ENCODE assay signal across 10 cellular contexts in the genomic region with DNA sequence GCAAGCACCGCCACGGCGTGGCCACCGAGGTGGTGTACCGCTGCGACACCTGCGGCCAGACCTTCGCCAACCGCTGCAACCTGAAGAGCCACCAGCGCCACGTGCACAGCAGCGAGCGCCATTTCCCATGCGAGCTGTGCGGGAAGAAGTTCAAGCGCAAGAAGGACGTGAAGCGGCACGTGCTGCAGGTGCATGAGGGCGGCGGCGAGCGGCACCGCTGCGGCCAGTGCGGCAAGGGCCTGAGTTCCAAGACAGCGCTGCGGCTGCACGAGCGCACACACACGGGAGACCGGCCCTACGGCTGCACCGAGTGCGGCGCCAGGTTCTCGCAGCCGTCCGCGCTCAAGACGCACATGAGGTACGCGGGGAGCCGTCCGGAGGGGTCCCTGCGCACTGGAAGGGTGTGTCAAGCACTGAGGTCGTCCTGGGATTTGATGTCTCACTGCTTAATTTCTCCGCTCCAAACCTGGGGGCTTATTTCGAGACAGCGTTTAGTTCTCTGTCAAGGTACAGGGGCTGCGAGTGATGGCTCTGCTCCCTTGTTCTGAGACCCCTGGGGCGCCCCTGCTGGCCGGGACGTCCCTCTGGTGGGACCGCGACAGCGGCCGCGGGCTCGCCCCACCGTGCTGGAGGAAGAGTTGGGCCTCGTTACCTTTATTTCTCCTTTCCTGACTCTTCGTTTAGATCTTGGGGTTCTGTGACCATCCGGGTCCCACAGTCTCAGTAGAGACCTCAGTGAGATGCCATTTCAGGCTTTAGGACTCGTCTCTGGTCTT. TPM values are rescaled to one million over a fixed set of nuclear protein-coding genes. Genes with fewer than 3 reads are reported as not detected.
A peak's percentile ranks its signal among the peaks of the same experiment; 100 is the strongest.
DNase-seq lines count a peak whose midpoint lies in the region; ATAC-seq, FAIRE-seq and TF ChIP-seq lines count a peak whose summit lies in the region.
"Had no signal": no experiment of that assay in that cellular context is flagged by ENCODE, and none has a peak within 500 bp of the region (broad histone marks: within the 10 kb centered on the region; RNA-seq: fewer than 3 reads in every experiment).

No MANE protein-coding gene starts in this region.

- DNase-seq in left ventricle myocardium superior (peak; percentile 34), left cardiac atrium (no peak), activated B cell treated with CpG ODN at 0.5 μM for 24 hours (no peak), keratinocyte (ENCODE audit: low read depth, low spot score) (no peak), stomach (no peak), NCI-H1105 (lab: John Stamatoyannopoulos, UW) (no peak), NCI-H2029 (lab: John Stamatoyannopoulos, UW) (no peak)
- DNase-seq: HCEC 1CT, NCI-H82 had no signal

- WGBS in stomach, 5 donors = 95 to 96% (median 96%) methylated on average over 64 to 65 of the region's 65 CpGs

- H3K4me1 Mint-ChIP-seq in activated B cell treated with CpG ODN at 0.5 μM for 24 hours = peaks cover 56% of the 10 kb centered on the region

- no peak for TF ChIP-seq POLR2A in stomach (IDR thresholded peaks at IDR 0.05)

- H3K9me1 ChIP-seq in keratinocyte (ENCODE audit: control insufficient read depth, extremely low read depth, insufficient read depth, low read length) = no peaks in the 10 kb centered on the region

- H3K4me1 ChIP-seq in keratinocyte (ENCODE audit: control insufficient read depth, extremely low read depth, insufficient read depth, low read length) (peaks cover 33% of the 10 kb centered on the region), stomach (peaks cover 28 to 67% (median 47%) of the 10 kb centered on the region in 4 donors)

- H3K9me3 Mint-ChIP-seq in activated B cell treated with CpG ODN at 0.5 μM for 24 hours = no peaks in the 10 kb centered on the region

- ATAC-seq in left ventricle myocardium superior (no peak), left cardiac atrium (no peak), activated B cell treated with CpG ODN at 0.5 μM for 24 hours (ENCODE audit: low read depth) (no peak), HG03039 (IDR thresholded peaks at IDR 0.05; ENCODE audit: unreplicated experiment) (no peak)

- no peak overlapping the region for H3K4me3 Mint-ChIP-seq in activated B cell treated with CpG ODN at 0.5 μM for 24 hours

- dilution Hi-C loops in keratinocyte (cut with MboI; ENCODE audit: extremely low pct_ligation_motif_present, low sequenced_read_pairs) = no loop called here

- peak overlapping the region; percentile 43 for H3K27ac Mint-ChIP-seq in activated B cell treated with CpG ODN at 0.5 μM for 24 hours

- peaks cover 59% of the 10 kb centered on the region for H3K79me2 ChIP-seq in keratinocyte (ENCODE audit: control insufficient read depth, insufficient read depth, low read length)

- H4K20me1 ChIP-seq in keratinocyte (ENCODE audit: control insufficient read depth, extremely low read depth, insufficient read depth, low read length) = peaks cover 8% of the 10 kb centered on the region

- no peaks in the 10 kb centered on the region for H3K27me3 ChIP-seq in keratinocyte (ENCODE audit: control insufficient read depth, extremely low read depth, insufficient read depth, low read length)
- H3K27me3 ChIP-seq in stomach = no peaks in the 10 kb centered on the region

- H2AFZ ChIP-seq in keratinocyte (ENCODE audit: control insufficient read depth, low read length) = no peak overlapping the region

- H3K27ac ChIP-seq in keratinocyte (ENCODE audit: control insufficient read depth, insufficient read depth, low read length) (peak overlapping the region; percentile 10), stomach (peak overlapping the region in 3 of 5 donors; percentile 27 to 53 (median 28))

- TF ChIP-seq CTCF in activated B cell treated with CpG ODN at 0.5 μM for 24 hours (IDR thresholded peaks at IDR 0.05) (no peak), keratinocyte (optimal IDR thresholded peaks at IDR 0.05 in 1 of 3, IDR thresholded peaks at IDR 0.05 in 1 of 3, conservative IDR thresholded peaks at IDR 0.05 in 1 of 3; ENCODE audit: extremely low read depth in 1 of 3, insufficient read depth in 2 of 3, low read length in 3 of 3) (no peak), stomach (IDR thresholded peaks at IDR 0.05) (no peak)

- no peak for TF ChIP-seq EP300 in stomach (IDR thresholded peaks at IDR 0.05)

- intact Hi-C loops in left ventricle myocardium superior (cut with micrococcal nuclease) (loop anchor here (10.0 kb wide), 1 partner anchor 49 kb away; no protein-coding TSS in a partner anchor), left cardiac atrium (cut with DNase I) (loop anchor here in 1 of 2 donors (10.0 kb wide), 1 partner anchor 269 kb away; a partner anchor contains a TSS), activated B cell treated with CpG ODN at 0.5 μM for 24 hours (cut with micrococcal nuclease) (loop anchor here (1.0 kb wide), 1 partner anchor 56 kb away; a partner anchor contains a TSS), stomach (cut with DNase I; ENCODE audit: low total_unique reads) (no loop called here)

- H3K9ac ChIP-seq in keratinocyte (ENCODE audit: control insufficient read depth, extremely low read depth, insufficient read depth, low read length) = no peak overlapping the region

- CTCF ChIA-PET in activated B cell treated with CpG ODN at 0.5 μM for 24 hours (lab: Charles Lee) = no interaction called here

- H3K4me3 ChIP-seq in keratinocyte (ENCODE audit: control insufficient read depth in 2 of 3, extremely low read depth in 1 of 3, insufficient read depth in 2 of 3, low read depth in 1 of 3, low read length in 3 of 3) (no peak overlapping the region), stomach (no peak overlapping the region)

- H3K9me3 ChIP-seq in keratinocyte (ENCODE audit: control insufficient read depth, low read depth, low read length) = no peaks in the 10 kb centered on the region
- no peaks in the 10 kb centered on the region for H3K9me3 ChIP-seq in stomach

- no peaks in the 10 kb centered on the region for H3K27me3 Mint-ChIP-seq in activated B cell treated with CpG ODN at 0.5 μM for 24 hours

- H3K4me2 ChIP-seq in keratinocyte (ENCODE audit: control insufficient read depth, extremely low read depth, insufficient read depth, low read depth, low read length) = no peak overlapping the region

- H3K36me3 Mint-ChIP-seq in activated B cell treated with CpG ODN at 0.5 μM for 24 hours (ENCODE audit: low read depth) = peaks cover 55% of the 10 kb centered on the region

- POLR2A ChIA-PET in activated B cell treated with CpG ODN at 0.5 μM for 24 hours (lab: Charles Lee) = no interaction called here

- FAIRE-seq in keratinocyte (lab: Jason Lieb, UNC) = no peak

- H3K36me3 ChIP-seq in keratinocyte (ENCODE audit: control insufficient read depth in 2 of 2, extremely low read depth in 1 of 2, insufficient read depth in 2 of 2, low read length in 2 of 2) = peaks cover 13 to 43% of the 10 kb centered on the region in 2 experiments
- peaks cover 29 to 43% (median 41%) of the 10 kb centered on the region in 4 donors for H3K36me3 ChIP-seq in stomach

RNA-seq across cellular contexts. Expression of a gene that starts 3.6 kb away (rescaled TPM):
- total RNA-seq in left ventricle myocardium superior = 26.7 TPM
- total RNA-seq in left cardiac atrium = 10 to 100 TPM; 12.9 to 18.7 TPM
- total RNA-seq in activated B cell treated with CpG ODN at 0.5 μM for 24 hours = 13.3 and 13.5 TPM in 2 replicates
- 9.8 to 12.4 TPM (median 11.7 TPM) in 3 replicates for polyA plus RNA-seq in keratinocyte
- 8.0 TPM for polyA plus RNA-seq in keratinocyte (2011; ENCODE audit: low read depth)
- polyA plus RNA-seq in keratinocyte (2011; cell fraction: cytosol; rRNA removed) = 11.5 and 13.0 TPM in 2 replicates
- 19.2 and 21.6 TPM in 2 replicates for polyA plus RNA-seq in keratinocyte (2011; cell fraction: nucleus; rRNA removed)
- 8.0 and 9.3 TPM in 2 replicates for polyA plus RNA-seq in keratinocyte (2012; ENCODE audit: low replicate concordance)
- 12.6 to 42.5 TPM (median 27.9 TPM) in 3 replicates for polyA minus RNA-seq in keratinocyte
- 21.5 TPM for polyA minus RNA-seq in keratinocyte (2011; cell fraction: cytosol; rRNA and poly(A)+ RNA removed)
- polyA minus RNA-seq in keratinocyte (2011; cell fraction: nucleus; rRNA and poly(A)+ RNA removed) = 12.1 and 22.9 TPM in 2 replicates
- 10 to 100 TPM in 3 of 5 donors, 1 to 10 TPM in 2; 2.9 to 19.7 (median 10.3) TPM for total RNA-seq in stomach
- polyA plus RNA-seq in stomach = 1 to 10 TPM; 4.4 to 7.6 (median 6.0) TPM

RNA-seq across cellular contexts. Expression of a gene that starts 15.0 kb away (rescaled TPM):
- 6.0 TPM for total RNA-seq in left ventricle myocardium superior
- total RNA-seq in left cardiac atrium = 10 to 100 TPM in 1 of 2 donors, 1 to 10 TPM in 1; 9.3 to 14.1 TPM
- total RNA-seq in activated B cell treated with CpG ODN at 0.5 μM for 24 hours = 28.8 and 30.2 TPM in 2 replicates
- 22.1 to 30.6 TPM (median 25.8 TPM) in 3 replicates for polyA plus RNA-seq in keratinocyte
- 4.1 TPM for polyA plus RNA-seq in keratinocyte (2011; ENCODE audit: low read depth)
- 23.1 and 24.4 TPM in 2 replicates for polyA plus RNA-seq in keratinocyte (2011; cell fraction: cytosol; rRNA removed)
- polyA plus RNA-seq in keratinocyte (2011; cell fraction: nucleus; rRNA removed) = 10.9 and 11.7 TPM in 2 replicates
- polyA plus RNA-seq in keratinocyte (2012; ENCODE audit: low replicate concordance) = 23.3 and 23.5 TPM in 2 replicates
- polyA minus RNA-seq in keratinocyte = 12.6 to 13.8 TPM (median 13.7 TPM) in 3 replicates
- polyA minus RNA-seq in keratinocyte (2011; cell fraction: cytosol; rRNA and poly(A)+ RNA removed) = 15.7 TPM
- 2.8 and 2.9 TPM in 2 replicates for polyA minus RNA-seq in keratinocyte (2011; cell fraction: nucleus; rRNA and poly(A)+ RNA removed)
- total RNA-seq in stomach = 10 to 100 TPM in 1 of 5 donors, 1 to 10 TPM in 4; 2.3 to 17.6 (median 9.0) TPM
- polyA plus RNA-seq in stomach = 10 to 100 TPM; 22.1 to 24.8 (median 22.2) TPM

RNA-seq across cellular contexts. Expression of a gene that starts 55.7 kb away (rescaled TPM):
- total RNA-seq in left ventricle myocardium superior (6.0 TPM), left cardiac atrium (1 to 10 TPM; 4.9 to 7.2 TPM), activated B cell treated with CpG ODN at 0.5 μM for 24 hours (5.3 and 7.8 TPM in 2 replicates), stomach (10 to 100 TPM in 3 of 5 donors, 1 to 10 TPM in 1, under 1 TPM in 1; 0.58 to 33.5 (median 11.3) TPM)
- polyA plus RNA-seq in keratinocyte (3.7 to 11.6 TPM (median 9.5 TPM) in 3 replicates), stomach (1 to 10 TPM; 5.0 to 6.6 (median 5.1) TPM)
- polyA plus RNA-seq in keratinocyte (2011; ENCODE audit: low read depth) = 3.4 TPM
- polyA plus RNA-seq in keratinocyte (2011; cell fraction: cytosol; rRNA removed) = 2.6 and 4.6 TPM in 2 replicates
- polyA plus RNA-seq in keratinocyte (2011; cell fraction: nucleus; rRNA removed) = 15.4 and 21.1 TPM in 2 replicates
- 2.7 and 5.5 TPM in 2 replicates for polyA plus RNA-seq in keratinocyte (2012; ENCODE audit: low replicate concordance)
- polyA minus RNA-seq in keratinocyte = 0.79 to 8.0 TPM (median 5.6 TPM) in 3 replicates
- polyA minus RNA-seq in keratinocyte (2011; cell fraction: cytosol; rRNA and poly(A)+ RNA removed) = 1.9 TPM
- 6.6 and 14.2 TPM in 2 replicates for polyA minus RNA-seq in keratinocyte (2011; cell fraction: nucleus; rRNA and poly(A)+ RNA removed)
